ENCODE assay signal across 28 cellular contexts in the genomic region with DNA sequence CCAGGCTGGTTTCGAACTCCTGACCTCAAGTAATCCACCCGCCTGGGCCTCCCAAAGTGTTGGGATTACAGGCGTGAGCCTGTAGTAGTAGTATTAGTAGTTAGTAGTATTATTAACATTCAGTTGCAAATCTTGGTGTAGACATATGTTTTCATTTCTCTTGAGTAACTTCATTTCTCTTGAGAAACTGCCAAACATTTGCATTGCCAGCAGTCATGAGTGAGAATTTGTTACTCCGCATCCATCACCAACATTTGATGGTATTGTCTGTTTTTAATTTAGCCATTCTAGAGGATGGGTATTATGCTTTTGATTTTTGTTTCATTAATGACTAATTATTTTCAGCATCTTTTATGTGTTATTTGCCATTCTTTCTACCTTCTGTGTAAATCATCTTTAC. TPM values are rescaled to one million over a fixed set of nuclear protein-coding genes. Genes with fewer than 3 reads are reported as not detected.
DNase-seq lines count a peak whose midpoint lies in the region; ATAC-seq, FAIRE-seq and TF ChIP-seq lines count a peak whose summit lies in the region.
"Had no signal": no experiment of that assay in that cellular context is flagged by ENCODE, and none has a peak within 500 bp of the region (broad histone marks: within the 10 kb centered on the region; RNA-seq: fewer than 3 reads in every experiment).

No MANE protein-coding gene starts in this region.

- TF ChIP-seq CTCF in kidney (IDR thresholded peaks at IDR 0.05; ENCODE audit: borderline replicate concordance, extremely low read depth, insufficient read depth) (no peak), Calu3 (IDR thresholded peaks at IDR 0.05; ENCODE audit: unreplicated experiment) (no peak)

- peak; percentile 24 for DNase-seq in EH (ENCODE audit: low read depth)
- DNase-seq in cerebellar cortex (ENCODE audit: low spot score) = peak; percentile 50
- DNase-seq in fibroblast of peridontal ligament (ENCODE audit: extremely low read depth) = peak; percentile 68
- DNase-seq in kidney = no peak
- DNase-seq in NCI-H146 (lab: John Stamatoyannopoulos, UW) = no peak
- no peak for DNase-seq in Calu3
- no peak for DNase-seq in Right ventricle myocardium superior
- DNase-seq: Caco-2; CD4-positive, alpha-beta memory T cell; DND-41; IMR-90; NCI-H1092 treated with DMSO at 0.1 percent for 48 hours; NCI-H1694; NCI-H2081; NCI-H2171; NCI-H345; NCI-H524 treated with DMSO at 0.1 percent for 48 hours; NCI-H82; Peyer's patch; SJCRH30 had no signal

- FAIRE-seq in kidney (lab: Jason Lieb, UNC) = peak; percentile 11
- FAIRE-seq: A204.1, G401.6, GM18507, H1 had no signal

- H3K36me3 Mint-ChIP-seq in Calu3 (ENCODE audit: insufficient read depth, unreplicated experiment) = no peaks in the 10 kb centered on the region
- H3K36me3 Mint-ChIP-seq: CD4-positive, alpha-beta memory T cell had no signal

- CTCF ChIA-PET in Calu3 (lab: Charles Lee) = no interaction called here

- BruUV-seq in Calu3 (replicated peaks; lab: Mats Ljungman, UMichigan) = no TSS peak

- intact Hi-C loops in kidney (cut with DNase I) (no loop called here), Calu3 (cut with micrococcal nuclease; ENCODE audit: unreplicated experiment) (no loop called here), Right ventricle myocardium superior (cut with DNase I) (no loop called here)

- no peak overlapping the region for H3K9ac ChIP-seq in kidney (ENCODE audit: low read length in 2 of 2)
- H3K9ac ChIP-seq: BLaER1, KMS-11 had no signal

- ATAC-seq in Right ventricle myocardium superior (ENCODE audit: poor library complexity) = no peak
- ATAC-seq: HCT116 had no signal

- no peaks in the 10 kb centered on the region for H3K27me3 Mint-ChIP-seq in Calu3 (ENCODE audit: unreplicated experiment)
- H3K27me3 Mint-ChIP-seq: CD4-positive, alpha-beta memory T cell had no signal

- no peak overlapping the region for H3K4me3 Mint-ChIP-seq in Calu3 (ENCODE audit: low read depth, unreplicated experiment)

- peaks cover 0 to 7% of the 10 kb centered on the region in 2 donors for H3K4me1 ChIP-seq in kidney (ENCODE audit: control insufficient read depth in 1 of 2, insufficient read depth in 1 of 2, low read depth in 1 of 2, low read length in 2 of 2)
- H3K4me1 ChIP-seq: Peyer's patch, SJCRH30 had no signal

- H3K4me1 Mint-ChIP-seq in Calu3 (ENCODE audit: low read depth, unreplicated experiment) = no peaks in the 10 kb centered on the region

- H3K27ac Mint-ChIP-seq in Calu3 (ENCODE audit: unreplicated experiment) = no peak overlapping the region

- H3K27ac ChIP-seq in kidney (ENCODE audit: low read depth in 2 of 2, low read length in 2 of 2) = no peak overlapping the region
- H3K27ac ChIP-seq: BLaER1, KMS-11, Peyer's patch, SJCRH30 had no signal

- H3K36me3 ChIP-seq in kidney (ENCODE audit: control insufficient read depth in 1 of 2, insufficient read depth in 2 of 2, low read length in 2 of 2) = no peaks in the 10 kb centered on the region
- H3K36me3 ChIP-seq: Peyer's patch, SJCRH30 had no signal

- no peak overlapping the region for H3K4me3 ChIP-seq in kidney (ENCODE audit: low read length in 2 of 2)
- H3K4me3 ChIP-seq: BLaER1, Peyer's patch, SJCRH30 had no signal

- no peaks in the 10 kb centered on the region for H3K9me3 Mint-ChIP-seq in Calu3 (ENCODE audit: low read depth, unreplicated experiment)
- H3K9me3 Mint-ChIP-seq: CD4-positive, alpha-beta memory T cell had no signal

- H3K9me3 ChIP-seq in kidney (ENCODE audit: control insufficient read depth in 1 of 2, low read length in 2 of 2) = no peaks in the 10 kb centered on the region
- H3K9me3 ChIP-seq: Caco-2, Peyer's patch, SJCRH30 had no signal

RNA-seq across cellular contexts. Expression of a gene that starts 1.5 kb away (rescaled TPM):
- 0.57 TPM for total RNA-seq in kidney
- polyA plus RNA-seq in kidney (ENCODE audit: insufficient read depth, low read depth, low replicate concordance) = 0.24 TPM
- not detected in 2 replicates for total RNA-seq in Calu3 (2022)
- 0.05 TPM for total RNA-seq in Right ventricle myocardium superior
- total RNA-seq: CD4-positive, alpha-beta memory T cell; H1; IMR-90; OCI-LY7; Peyer's patch; SJCRH30 had no signal
- polyA plus RNA-seq: H1, IMR-90 had no signal

RNA-seq across cellular contexts. Expression of a gene that starts 19.4 kb away (rescaled TPM):
- total RNA-seq in kidney (6.6 TPM), Calu3 (2022) (9.8 and 10.5 TPM in 2 replicates), Right ventricle myocardium superior (11.8 TPM)
- polyA plus RNA-seq in kidney (ENCODE audit: insufficient read depth, low read depth, low replicate concordance) = 4.0 TPM

Comparison
In these comparisons a context has a peak if more than half of its experiments do, and no peak if none do; other contexts are left out.
1. DNase-seq: peak in EH (single experiment), cerebellar cortex (single experiment) and fibroblast of peridontal ligament (single experiment); none in kidney (single experiment), NCI-H146 (single experiment), Calu3 (single experiment) and Right ventricle myocardium superior (single experiment).